8 cellular contexts compared by ENCODE assay signal in genomic region chr16:4271176-4272113, GRCh38. TPM values are rescaled to one million over a fixed set of nuclear protein-coding genes. Genes with fewer than 3 reads are reported as not detected.
A peak's percentile ranks its signal among the peaks of the same experiment; 100 is the strongest.
DNase-seq lines count a peak whose midpoint lies in the region; ATAC-seq and TF ChIP-seq lines count a peak whose summit lies in the region.

No MANE protein-coding gene starts in this region.

- peak overlapping the region; percentile 83 for H3K4me2 ChIP-seq in Karpas-422 (ENCODE audit: low read depth, low read length, poor library complexity, severe bottlenecking)

- peak overlapping the region; percentile 83 for H3K9ac ChIP-seq in Karpas-422 (ENCODE audit: low read length)

- H3K4me1 Mint-ChIP-seq in activated T-helper 2 cell treated with anti-CD3 and anti-CD28 coated beads, Interferon-gamma antibody, Interleukin-2, Interleukin-4, amounts not matched to agents 10 μg/mL and 5 μg/mL and 100 μg/mL, durations not matched to agents 14 hours and 24 hours and 36 hours (ENCODE audit: low read depth), result peaks cover 6% of the 10 kb centered on the region
- H3K4me1 Mint-ChIP-seq in nephron progenitor cell, result peaks cover 26% of the 10 kb centered on the region

- peak overlapping the region; percentile 90 for H3K27ac Mint-ChIP-seq in activated T-helper 2 cell treated with anti-CD3 and anti-CD28 coated beads, Interferon-gamma antibody, Interleukin-2, Interleukin-4, amounts not matched to agents 10 μg/mL and 5 μg/mL and 100 μg/mL, durations not matched to agents 14 hours and 24 hours and 36 hours
- H3K27ac Mint-ChIP-seq in nephron progenitor cell, result no peak overlapping the region

- H3K36me3 Mint-ChIP-seq in activated T-helper 2 cell treated with anti-CD3 and anti-CD28 coated beads, Interferon-gamma antibody, Interleukin-2, Interleukin-4, amounts not matched to agents 10 μg/mL and 5 μg/mL and 100 μg/mL, durations not matched to agents 14 hours and 24 hours and 36 hours (ENCODE audit: low read depth), result peaks cover 2% of the 10 kb centered on the region
- peaks cover 7% of the 10 kb centered on the region for H3K36me3 Mint-ChIP-seq in nephron progenitor cell (ENCODE audit: low read depth)

- no peaks in the 10 kb centered on the region for H3K9me2 ChIP-seq in Karpas-422 (replicated peaks; ENCODE audit: insufficient read depth, low read length)

- H3K9me3 ChIP-seq in Karpas-422 (ENCODE audit: low read length), result no peaks in the 10 kb centered on the region

- peaks cover 58% of the 10 kb centered on the region for H3K79me2 ChIP-seq in Karpas-422 (ENCODE audit: low read length)

- peak overlapping the region; percentile 69 for H3K4me3 ChIP-seq in Karpas-422 (ENCODE audit: low read length)
- peak overlapping the region; percentile 83 for H3K4me3 ChIP-seq in fibroblast of pulmonary artery (replicated peaks; ENCODE audit: low read depth, low read length)

- TF ChIP-seq CTCF in fibroblast of pulmonary artery (IDR thresholded peaks at IDR 0.05; ENCODE audit: low read length, missing control alignments) (no peak), nephron progenitor cell (IDR thresholded peaks at IDR 0.05) (no peak)

- H3K27ac ChIP-seq in Karpas-422 (ENCODE audit: low read length), result peak overlapping the region; percentile 83

- H2AFZ ChIP-seq in Karpas-422 (ENCODE audit: low read length), result no peak overlapping the region

- H3K36me3 ChIP-seq in Karpas-422 (ENCODE audit: insufficient read depth, low read length), result 0 out of 2 replicates have a peak, but pooled peaks cover 2% of the 10 kb centered on the region

- ATAC-seq in GM21786 (IDR thresholded peaks at IDR 0.05; ENCODE audit: unreplicated experiment), result peak; percentile 72
- peak; percentile 79 for ATAC-seq in stimulated activated naive CD8-positive, alpha-beta T cell treated with anti-CD3 and anti-CD28 coated beads, Interleukin-15, Interleukin-2, amounts not matched to agents 100 U/mL and 50 U/mL, for 24 hours

- H3K27me3 ChIP-seq in Karpas-422 (ENCODE audit: low read length), result no peaks in the 10 kb centered on the region

- intact Hi-C loops in activated T-helper 2 cell treated with anti-CD3 and anti-CD28 coated beads, Interferon-gamma antibody, Interleukin-2, Interleukin-4, amounts not matched to agents 10 μg/mL and 5 μg/mL and 100 μg/mL, durations not matched to agents 14 hours and 24 hours and 36 hours (cut with micrococcal nuclease), result loop anchor here (1.0 to 10.0 kb wide), 4 partner anchors 17 to 769 kb away; partner anchors contain the start of genes CLUAP1, PAM16 and TRAP1

- DNase-seq in DMS53 (lab: John Stamatoyannopoulos, UW), result peak; percentile 95
- peak; percentile 97 for DNase-seq in Karpas-422
- peak; percentile 97 for DNase-seq in RPMI8226
- peak; percentile 87 for DNase-seq in activated T-helper 2 cell treated with anti-CD3 and anti-CD28 coated beads, Interferon-gamma antibody, Interleukin-2, Interleukin-4, amounts not matched to agents 10 μg/mL and 5 μg/mL and 100 μg/mL, durations not matched to agents 14 hours and 24 hours and 36 hours (ENCODE audit: low spot score)
- DNase-seq in fibroblast of pulmonary artery (ENCODE audit: low read depth), result peak; percentile 91
- DNase-seq in nephron progenitor cell, result peak; percentile 89
- peak; percentile 89 for DNase-seq in stimulated activated naive CD8-positive, alpha-beta T cell treated with anti-CD3 and anti-CD28 coated beads, Interleukin-15, Interleukin-2, amounts not matched to agents 100 U/mL and 50 U/mL, for 24 hours

- H3K27me3 Mint-ChIP-seq in activated T-helper 2 cell treated with anti-CD3 and anti-CD28 coated beads, Interferon-gamma antibody, Interleukin-2, Interleukin-4, amounts not matched to agents 10 μg/mL and 5 μg/mL and 100 μg/mL, durations not matched to agents 14 hours and 24 hours and 36 hours (ENCODE audit: low read depth), result no peaks in the 10 kb centered on the region
- no peaks in the 10 kb centered on the region for H3K27me3 Mint-ChIP-seq in nephron progenitor cell (ENCODE audit: low read depth, poor library complexity)

- peaks cover 11% of the 10 kb centered on the region for H4K20me1 ChIP-seq in Karpas-422 (ENCODE audit: insufficient read depth, low read depth, low read length)

- peak overlapping the region; percentile 83 for H3K4me3 Mint-ChIP-seq in activated T-helper 2 cell treated with anti-CD3 and anti-CD28 coated beads, Interferon-gamma antibody, Interleukin-2, Interleukin-4, amounts not matched to agents 10 μg/mL and 5 μg/mL and 100 μg/mL, durations not matched to agents 14 hours and 24 hours and 36 hours (ENCODE audit: low read depth)
- H3K4me3 Mint-ChIP-seq in nephron progenitor cell, result peak overlapping the region; percentile 81

- H3K4me1 ChIP-seq in Karpas-422 (ENCODE audit: low read length), result peaks cover 23% of the 10 kb centered on the region

- no peaks in the 10 kb centered on the region for H3K9me3 Mint-ChIP-seq in activated T-helper 2 cell treated with anti-CD3 and anti-CD28 coated beads, Interferon-gamma antibody, Interleukin-2, Interleukin-4, amounts not matched to agents 10 μg/mL and 5 μg/mL and 100 μg/mL, durations not matched to agents 14 hours and 24 hours and 36 hours
- no peaks in the 10 kb centered on the region for H3K9me3 Mint-ChIP-seq in nephron progenitor cell

RNA-seq across cellular contexts. Expression of gene TFAP4, which starts 1.4 kb away (rescaled TPM):
- total RNA-seq in Karpas-422 (2014; rRNA removed; shearing (Covaris generic); ENCODE audit: low replicate concordance), result 32.4 and 38.9 TPM in 2 replicates
- 40.4 and 41.9 TPM in 2 replicates for total RNA-seq in activated T-helper 2 cell treated with anti-CD3 and anti-CD28 coated beads, Interferon-gamma antibody, Interleukin-2, Interleukin-4, amounts not matched to agents 10 μg/mL and 5 μg/mL and 100 μg/mL, durations not matched to agents 14 hours and 24 hours and 36 hours

RNA-seq across cellular contexts. Expression of gene SRL, which starts 29.6 kb away (rescaled TPM):
- 0.11 TPM in 1 of 2 replicates, not detected in the other for total RNA-seq in Karpas-422 (2014; rRNA removed; shearing (Covaris generic); ENCODE audit: low replicate concordance)
- not detected in 2 replicates for total RNA-seq in activated T-helper 2 cell treated with anti-CD3 and anti-CD28 coated beads, Interferon-gamma antibody, Interleukin-2, Interleukin-4, amounts not matched to agents 10 μg/mL and 5 μg/mL and 100 μg/mL, durations not matched to agents 14 hours and 24 hours and 36 hours

RNA-seq across cellular contexts. Expression of gene GLIS2, which starts 44.4 kb away (rescaled TPM):
- total RNA-seq in Karpas-422 (2014; rRNA removed; shearing (Covaris generic); ENCODE audit: low replicate concordance), result 0.07 TPM in 1 of 2 replicates, not detected in the other
- total RNA-seq in activated T-helper 2 cell treated with anti-CD3 and anti-CD28 coated beads, Interferon-gamma antibody, Interleukin-2, Interleukin-4, amounts not matched to agents 10 μg/mL and 5 μg/mL and 100 μg/mL, durations not matched to agents 14 hours and 24 hours and 36 hours, result 2.1 and 2.5 TPM in 2 replicates

Comparison
In these comparisons a context has a peak if more than half of its experiments do, and no peak if none do; other contexts are left out.
1. Peak in every context shown above with its lines: DNase-seq, ATAC-seq, H3K4me3 ChIP-seq and H3K27ac ChIP-seq.